In genomic region chr7:4861673-4862072, GRCh38 we compare ENCODE assay signal across 2 cellular contexts.
TF ChIP-seq lines count a peak whose summit lies in the region.

PAPOLB (minus strand) TSS chr7:4862030; CDS start chr7:4861810, 220 bp downstream.

TF ChIP-seq in IMR-90, 13 proteins besides CTCF, POLR2A, EP300 and RAD21:
- no peak for TF ChIP-seq FOS (IDR thresholded peaks at IDR 0.05; ENCODE audit: low read depth, low read length)
- TF ChIP-seq MAZ (IDR thresholded peaks at IDR 0.05; ENCODE audit: borderline replicate concordance, low read depth, low read length): no peak
- no peak for TF ChIP-seq SMC3 (IDR thresholded peaks at IDR 0.05; ENCODE audit: low read depth, low read length)
- no peak for TF ChIP-seq RCOR1 (IDR thresholded peaks at IDR 0.05; ENCODE audit: insufficient replicate concordance, low read length)
- TF ChIP-seq USF2 (IDR thresholded peaks at IDR 0.05; ENCODE audit: low read depth, low read length): no peak
- no peak for TF ChIP-seq BHLHE40 (IDR thresholded peaks at IDR 0.05; ENCODE audit: low read depth, low read length)

TF ChIP-seq in K562, 482 proteins besides CTCF, POLR2A, EP300 and RAD21:
- TF ChIP-seq ZBTB8A (IDR thresholded peaks at IDR 0.05; ENCODE audit: partially characterized antibody) (no peak), POLR2G (IDR thresholded peaks at IDR 0.05; ENCODE audit: low read depth, low read length) (0 out of 2 replicates have a peak, but pooled peaks have one; percentile 15)
